Comparison of ENCODE assay signal across 8 cellular contexts in the genomic region with DNA sequence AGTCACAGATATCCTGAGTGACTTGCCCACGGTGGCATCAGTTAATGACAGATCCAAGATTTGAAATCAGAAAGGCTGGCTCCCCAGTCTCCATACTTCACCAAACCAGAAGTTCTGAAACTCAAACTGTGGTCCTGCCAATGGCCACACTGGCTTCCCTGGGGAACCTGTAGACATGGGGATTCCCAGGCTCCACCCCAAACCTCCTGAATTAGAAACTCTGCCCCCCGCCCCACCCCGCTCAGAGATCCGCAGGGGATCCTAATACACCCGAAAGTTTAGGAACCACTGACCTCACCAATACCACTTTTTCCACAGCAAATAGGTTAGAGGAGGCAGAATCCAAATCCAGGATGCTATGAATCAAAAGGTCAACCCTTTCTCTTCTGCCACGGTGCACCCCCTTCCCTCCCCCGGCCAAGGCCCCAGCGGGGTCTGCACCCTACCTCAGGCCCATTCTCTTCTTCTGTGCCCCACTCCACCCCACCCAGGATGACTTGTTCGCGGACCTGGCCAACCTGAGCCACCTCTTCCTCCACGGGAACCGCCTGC. TPM values are rescaled to one million over a fixed set of nuclear protein-coding genes. Genes with fewer than 3 reads are reported as not detected.
A peak's percentile ranks its signal among the peaks of the same experiment; 100 is the strongest.
DNase-seq lines count a peak whose midpoint lies in the region; ATAC-seq lines count a peak whose summit lies in the region.

No MANE protein-coding gene starts in this region.

- ATAC-seq in GM21528 (IDR thresholded peaks at IDR 0.05; ENCODE audit: low FRiP score, unreplicated experiment) = peak; percentile 16
- no peak for ATAC-seq in HG03108 (IDR thresholded peaks at IDR 0.05; ENCODE audit: unreplicated experiment)

- H3K27me3 ChIP-seq in ACC112 (ENCODE audit: insufficient read depth, low read length) = peaks cover 35% of the 10 kb centered on the region
- H3K27me3 ChIP-seq in adipocyte (replicated peaks; ENCODE audit: control insufficient read depth, insufficient read depth, low read length) = peaks cover 16% of the 10 kb centered on the region
- H3K27me3 ChIP-seq in mucosa of rectum (ENCODE audit: control insufficient read depth in 2 of 2, insufficient read depth in 2 of 2, low read length in 2 of 2) = peaks cover 0 to 6% of the 10 kb centered on the region in 2 donors

- H3K4me3 ChIP-seq in ACC112 (ENCODE audit: low read depth, low read length) (peak overlapping the region; percentile 70), adipocyte (ENCODE audit: low read length) (peak overlapping the region; percentile 72), mucosa of rectum (ENCODE audit: low read length in 2 of 2) (peak overlapping the region; percentile 56 to 63)

- no peaks in the 10 kb centered on the region for H3K36me3 ChIP-seq in ACC112 (ENCODE audit: insufficient read depth, low read length)
- H3K36me3 ChIP-seq in adipocyte (ENCODE audit: control insufficient read depth, insufficient read depth, low read length, severe bottlenecking) = no peaks in the 10 kb centered on the region
- H3K36me3 ChIP-seq in mucosa of rectum (ENCODE audit: control insufficient read depth in 2 of 2, insufficient read depth in 2 of 2, low read length in 2 of 2) = no peaks in the 10 kb centered on the region

- peak overlapping the region; percentile 29 for H3K9ac ChIP-seq in adipocyte (ENCODE audit: low read length)
- peak overlapping the region; percentile 41 to 70 for H3K9ac ChIP-seq in mucosa of rectum (ENCODE audit: low read depth in 1 of 2, low read length in 2 of 2)

- H3K9me3 ChIP-seq in adipocyte (ENCODE audit: control insufficient read depth, low read length) (no peaks in the 10 kb centered on the region), mucosa of rectum (ENCODE audit: control insufficient read depth in 2 of 2, low read length in 2 of 2) (no peaks in the 10 kb centered on the region)

- no peaks in the 10 kb centered on the region for H3K79me2 ChIP-seq in ACC112 (ENCODE audit: control insufficient read depth, insufficient read depth, low read length, unreplicated experiment)

- DNase-seq in adipocyte (ENCODE audit: low read depth) (no peak), superior temporal gyrus (ENCODE audit: extremely low spot score) (no peak), ureter (ENCODE audit: low spot score) (no peak)
- DNase-seq in stimulated activated CD4-positive, alpha-beta T cell treated with anti-CD3 and anti-CD28 coated beads, Interleukin-4, amount 100 ng/mL, for 24 hours = no peak

- H3K27ac ChIP-seq in ACC112 (ENCODE audit: low read depth, low read length) = no peak overlapping the region
- H3K27ac ChIP-seq in mucosa of rectum (ENCODE audit: low read depth in 2 of 2, low read length in 2 of 2) = no peak overlapping the region

- H2AFZ ChIP-seq in ACC112 (ENCODE audit: low read length, unreplicated experiment) = no peak overlapping the region

- H3K4me1 ChIP-seq in ACC112 (ENCODE audit: control insufficient read depth, insufficient read depth, low read length, unreplicated experiment) = no peaks in the 10 kb centered on the region
- H3K4me1 ChIP-seq in adipocyte (ENCODE audit: control insufficient read depth, insufficient read depth, low read length) = peaks cover 12% of the 10 kb centered on the region
- peaks cover 13 to 16% of the 10 kb centered on the region in 2 donors for H3K4me1 ChIP-seq in mucosa of rectum (ENCODE audit: control insufficient read depth in 2 of 2, insufficient read depth in 2 of 2, low read length in 2 of 2)

RNA-seq across cellular contexts. Expression of a gene that starts 15.4 kb away (rescaled TPM):
- total RNA-seq in ureter = 1.5 TPM

RNA-seq across cellular contexts. Expression of a gene that starts 39.8 kb away (rescaled TPM):
- 10.4 TPM for total RNA-seq in ureter

RNA-seq across cellular contexts. Expression of a gene that starts 48.8 kb away (rescaled TPM):
- 27.2 TPM for total RNA-seq in ureter

RNA-seq across cellular contexts. Expression of a gene that starts 54.8 kb away (rescaled TPM):
- total RNA-seq in ureter = 50.5 TPM
